Comparison of ENCODE assay signal across 1 cellular context in genomic region chr6:10397756-10398438, GRCh38.
TF ChIP-seq lines count a peak whose summit lies in the region.

No MANE protein-coding gene starts in this region.

TF ChIP-seq in HepG2, 621 proteins besides CTCF, POLR2A, EP300 and RAD21 (continued from another document):
- no peak for TF ChIP-seq ATF5 (CRISPR knock-in tag; IDR thresholded peaks at IDR 0.05; ENCODE audit: low read depth)
